In the genomic region with DNA sequence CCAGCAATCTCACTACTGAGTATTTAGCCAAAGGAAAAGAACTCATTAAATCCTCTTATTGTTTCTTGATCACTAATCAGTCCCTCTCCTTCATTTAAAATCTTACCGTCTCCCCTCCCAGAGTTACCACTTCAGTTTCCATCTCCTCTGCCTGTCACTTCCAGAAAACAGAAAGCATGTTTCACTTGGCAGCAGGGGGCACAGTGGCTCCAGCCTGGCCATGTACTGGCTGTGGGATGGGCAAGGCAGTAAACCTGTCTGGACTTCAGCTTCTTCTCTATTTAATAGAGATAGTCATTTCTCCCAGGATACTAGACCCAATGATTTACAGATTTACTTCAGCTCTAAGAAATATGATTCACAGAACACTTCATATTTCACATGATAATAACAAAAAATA, we compare ENCODE assay signal across 8 cellular contexts.
DNase-seq lines count a peak whose midpoint lies in the region; TF ChIP-seq lines count a peak whose summit lies in the region.

No MANE protein-coding gene starts in this region.

- H3K4me1 ChIP-seq in OCI-LY3 (ENCODE audit: low read length) (peaks cover 66% of the 10 kb centered on the region), esophagus squamous epithelium (peaks cover 0 to 10% (median 6%) of the 10 kb centered on the region in 3 donors)

- H3K36me3 ChIP-seq in OCI-LY3 (replicated peaks; ENCODE audit: low read depth, low read length) = no peaks in the 10 kb centered on the region
- H3K36me3 ChIP-seq in esophagus squamous epithelium = no peaks in the 10 kb centered on the region

- H3K9me3 ChIP-seq in OCI-LY3 (ENCODE audit: insufficient read depth, low read length) = no peaks in the 10 kb centered on the region
- H3K9me3 ChIP-seq in esophagus squamous epithelium = no peaks in the 10 kb centered on the region

- WGBS in esophagus squamous epithelium, 2 donors = 38 to 54% methylated on average over 1 of the region's 1 CpG

- peak; percentile 53 for TF ChIP-seq CTCF in AG09319 (IDR thresholded peaks at IDR 0.05; ENCODE audit: low read depth, low read length)
- peak; percentile 34 for TF ChIP-seq CTCF in GM12873 (IDR thresholded peaks at IDR 0.05; ENCODE audit: insufficient read depth, low read depth, low read length, missing control alignments)
- peak; percentile 64 for TF ChIP-seq CTCF in OCI-LY3 (IDR thresholded peaks at IDR 0.05; ENCODE audit: low read depth, low read length)
- peak; percentile 54 for TF ChIP-seq CTCF in cardiac fibroblast (IDR thresholded peaks at IDR 0.05; ENCODE audit: low read depth, low read length)
- TF ChIP-seq CTCF in esophagus squamous epithelium (IDR thresholded peaks at IDR 0.05) = peak in 2 of 6 experiments; percentile 26 to 33

- no peak overlapping the region for H2AFZ ChIP-seq in OCI-LY3 (ENCODE audit: low read depth, low read length)

- H3K4me3 ChIP-seq in OCI-LY3 (ENCODE audit: low read length) = peak overlapping the region; percentile 63; the same call in 1 of the 2 replicates
- H3K4me3 ChIP-seq in cardiac fibroblast (replicated peaks in 1 of 2; ENCODE audit: low read depth in 2 of 2, low read length in 2 of 2) = no peak overlapping the region
- H3K4me3 ChIP-seq in esophagus squamous epithelium = no peak overlapping the region

- H3K27me3 ChIP-seq in OCI-LY3 (ENCODE audit: low read depth, low read length) = no peaks in the 10 kb centered on the region
- no peaks in the 10 kb centered on the region for H3K27me3 ChIP-seq in esophagus squamous epithelium

- H4K20me1 ChIP-seq in OCI-LY3 (ENCODE audit: insufficient read depth, low read length) = no peaks in the 10 kb centered on the region

- H3K27ac ChIP-seq in OCI-LY3 (ENCODE audit: low read length) (peak overlapping the region; percentile 99), esophagus squamous epithelium (no peak overlapping the region)

- intact Hi-C loops in esophagus squamous epithelium (cut with DNase I) = no loop called here

- peak; percentile 4 for DNase-seq in AG09319 (ENCODE audit: extremely low read depth, low read depth)
- DNase-seq in cardiac fibroblast (ENCODE audit: low read depth in 2 of 2) = peak; percentile 60 to 64
- DNase-seq in lung microvascular endothelial cell (ENCODE audit: low read depth in 2 of 2) = peak; percentile 60 to 62
- DNase-seq in esophagus squamous epithelium (lab: John Stamatoyannopoulos, UW) = no peak
- DNase-seq in NOMO-1 (lab: John Stamatoyannopoulos, UW; ENCODE audit: unreplicated experiment in 2 of 2) = no peak
- DNase-seq in OCI-M2 (lab: John Stamatoyannopoulos, UW; ENCODE audit: unreplicated experiment) = no peak

- TF ChIP-seq POLR2A in esophagus squamous epithelium (IDR thresholded peaks at IDR 0.05) = no peak

- peak overlapping the region; percentile 93 for H3K4me2 ChIP-seq in OCI-LY3 (ENCODE audit: low read length)

- H3K79me2 ChIP-seq in OCI-LY3 (ENCODE audit: low read length) = no peaks in the 10 kb centered on the region

- H3K9ac ChIP-seq in OCI-LY3 (ENCODE audit: low read length) = peak overlapping the region; percentile 80

Comparison
In these comparisons a context has a peak if more than half of its experiments do, and no peak if none do; other contexts are left out.
1. DNase-seq: peak in AG09319 (single experiment), cardiac fibroblast (2 of 2) and lung microvascular endothelial cell (2 of 2); none in esophagus squamous epithelium (single experiment), NOMO-1 (0 of 2) and OCI-M2 (single experiment).